Comparison of ENCODE assay signal across 22 cellular contexts in genomic region chr4:99755223-99755944, GRCh38.
DNase-seq lines count a peak whose midpoint lies in the region; ATAC-seq and TF ChIP-seq lines count a peak whose summit lies in the region.
"Had no signal": no experiment of that assay in that cellular context is flagged by ENCODE, and none has a peak within 500 bp of the region (broad histone marks: within the 10 kb centered on the region; RNA-seq: fewer than 3 reads in every experiment).

No MANE protein-coding gene starts in this region.

- peaks cover 5% of the 10 kb centered on the region for H3K27me3 Mint-ChIP-seq in activated CD4-positive, alpha-beta T cell treated with anti-CD3 and anti-CD28 coated beads for 36 hours
- H3K27me3 Mint-ChIP-seq: CD4-positive, alpha-beta T cell had no signal

- TF ChIP-seq CTCF in fibroblast of mammary gland (conservative IDR thresholded peaks at IDR 0.05; ENCODE audit: control insufficient read depth, insufficient read depth, low read depth, low read length) (no peak), lower leg skin (IDR thresholded peaks at IDR 0.05) (no peak)

- 92 to 93% methylated on average over 2 of the region's 2 CpGs for WGBS in lower leg skin, 2 donors

- no peak overlapping the region for H3K4me3 Mint-ChIP-seq in activated CD4-positive, alpha-beta T cell treated with anti-CD3 and anti-CD28 coated beads for 36 hours
- H3K4me3 Mint-ChIP-seq: activated CD8-positive, alpha-beta memory T cell treated with anti-CD3 and anti-CD28 coated beads, Interleukin-2, amount 10 ng/mL, durations not matched to agents 7 days and 5 days; CD4-positive, alpha-beta T cell had no signal

- H3K4me3 ChIP-seq in fibroblast of mammary gland (ENCODE audit: control insufficient read depth, low read depth, low read length), result no peak overlapping the region
- H3K4me3 ChIP-seq in lower leg skin (ENCODE audit: low read depth, poor library complexity, severe bottlenecking), result no peak overlapping the region
- H3K4me3 ChIP-seq: body of pancreas, dorsolateral prefrontal cortex, heart right ventricle, right lobe of liver, SJSA1, vagina had no signal

- DNase-seq in activated CD4-positive, alpha-beta T cell treated with anti-CD3 and anti-CD28 coated beads for 36 hours, result no peak
- no peak for DNase-seq in activated CD4-positive, alpha-beta T cell treated with anti-CD3 and anti-CD28 coated beads, Interleukin-2, amount 50 U/mL, for 1 hour
- DNase-seq in fibroblast of mammary gland (ENCODE audit: low read depth), result peak; percentile 58
- peak; percentile 63 for DNase-seq in renal cortical epithelial cell (ENCODE audit: low read depth)
- no peak for DNase-seq in stimulated activated naive CD4-positive, alpha-beta T cell treated with Interleukin-2 at 50 U/mL for 16 hours (lab: John Stamatoyannopoulos, UW)
- no peak for DNase-seq in lower leg skin (ENCODE audit: low spot score in 2 of 2)
- DNase-seq: activated CD4-positive, CD25-positive, alpha-beta regulatory T cell treated with anti-CD3 and anti-CD28 coated beads, Interleukin-2, amount 50 U/mL, for 72 hours; activated CD8-positive, alpha-beta memory T cell treated with anti-CD3 and anti-CD28 coated beads, Interleukin-2, amount 10 ng/mL, durations not matched to agents 7 days and 5 days; activated naive CD4-positive, alpha-beta T cell; body of pancreas; CD4-positive, alpha-beta T cell; DND-41; heart right ventricle; kidney; right lobe of liver; stimulated activated CD4-positive, alpha-beta T cell treated with anti-CD3 and anti-CD28 coated beads, Interleukin-1b, Interleukin-23, amount 100 ng/mL, for 48 hours; T-helper 9 cell had no signal

- H3K4me1 Mint-ChIP-seq in activated CD4-positive, alpha-beta T cell treated with anti-CD3 and anti-CD28 coated beads for 36 hours, result peaks cover 27% of the 10 kb centered on the region

- no peak overlapping the region for H3K27ac Mint-ChIP-seq in activated CD4-positive, alpha-beta T cell treated with anti-CD3 and anti-CD28 coated beads for 36 hours
- H3K27ac Mint-ChIP-seq: activated CD8-positive, alpha-beta memory T cell treated with anti-CD3 and anti-CD28 coated beads, Interleukin-2, amount 10 ng/mL, durations not matched to agents 7 days and 5 days; CD4-positive, alpha-beta T cell had no signal

- ATAC-seq in activated CD4-positive, alpha-beta T cell treated with anti-CD3 and anti-CD28 coated beads for 36 hours, result peak; percentile 59
- ATAC-seq in SK-N-SH treated with all-trans-retinoic acid at 6 μM for 48 hours, result peak; percentile 63
- ATAC-seq in GM21381 (IDR thresholded peaks at IDR 0.05; ENCODE audit: unreplicated experiment), result no peak
- ATAC-seq: activated CD8-positive, alpha-beta memory T cell treated with anti-CD3 and anti-CD28 coated beads, Interleukin-2, amount 10 ng/mL, durations not matched to agents 7 days and 5 days; body of pancreas had no signal

- H3K36me3 Mint-ChIP-seq in activated CD4-positive, alpha-beta T cell treated with anti-CD3 and anti-CD28 coated beads for 36 hours (ENCODE audit: low read depth), result no peaks in the 10 kb centered on the region
- H3K36me3 Mint-ChIP-seq: activated CD8-positive, alpha-beta memory T cell treated with anti-CD3 and anti-CD28 coated beads, Interleukin-2, amount 10 ng/mL, durations not matched to agents 7 days and 5 days had no signal

- no peaks in the 10 kb centered on the region for H3K9me3 Mint-ChIP-seq in activated CD4-positive, alpha-beta T cell treated with anti-CD3 and anti-CD28 coated beads for 36 hours (ENCODE audit: low read depth)
- H3K9me3 Mint-ChIP-seq: CD4-positive, alpha-beta T cell had no signal

- POLR2A ChIA-PET in activated CD4-positive, alpha-beta T cell treated with anti-CD3 and anti-CD28 coated beads for 36 hours (lab: Charles Lee), result interaction anchor here (0.9 kb wide), 1 partner anchor 96 kb away, joined by 3 read pairs; no protein-coding TSS in a partner anchor

- intact Hi-C loops in activated CD4-positive, alpha-beta T cell treated with anti-CD3 and anti-CD28 coated beads for 36 hours (cut with DNase I, micrococcal nuclease), result no loop called here
- intact Hi-C loops in lower leg skin (cut with DNase I; ENCODE audit: low total_unique reads), result no loop called here

- CTCF ChIA-PET in activated CD4-positive, alpha-beta T cell treated with anti-CD3 and anti-CD28 coated beads for 36 hours (lab: Charles Lee), result interaction anchor here (0.7 kb wide), 2 partner anchors 191 to 1823 kb away, joined by 3 read pairs; partner anchors contain the start of gene DNAJB14

- TF ChIP-seq POLR2A in lower leg skin (IDR thresholded peaks at IDR 0.05), result no peak

TF ChIP-seq in SK-N-SH treated with all-trans-retinoic acid at 6 μM for 48 hours, 23 proteins besides CTCF, POLR2A, EP300 and RAD21:
- peak; percentile 63 for TF ChIP-seq ISL1 (CRISPR knock-in tag; IDR thresholded peaks at IDR 0.05)
- no peak for TF ChIP-seq TCF4 (CRISPR knock-in tag; IDR thresholded peaks at IDR 0.05; ENCODE audit: borderline replicate concordance)

Comparison
In these comparisons a context has a peak if more than half of its experiments do, and no peak if none do; other contexts are left out.
1. DNase-seq: peak in fibroblast of mammary gland (single experiment) and renal cortical epithelial cell (single experiment); none in activated CD4-positive, alpha-beta T cell treated with anti-CD3 and anti-CD28 coated beads for 36 hours (single experiment), activated CD4-positive, alpha-beta T cell treated with anti-CD3 and anti-CD28 coated beads, Interleukin-2, amount 50 U/mL, for 1 hour (single experiment), stimulated activated naive CD4-positive, alpha-beta T cell treated with Interleukin-2 at 50 U/mL for 16 hours (single experiment) and lower leg skin (0 of 2).